ENCODE assay signal across 2 cellular contexts in the genomic region with DNA sequence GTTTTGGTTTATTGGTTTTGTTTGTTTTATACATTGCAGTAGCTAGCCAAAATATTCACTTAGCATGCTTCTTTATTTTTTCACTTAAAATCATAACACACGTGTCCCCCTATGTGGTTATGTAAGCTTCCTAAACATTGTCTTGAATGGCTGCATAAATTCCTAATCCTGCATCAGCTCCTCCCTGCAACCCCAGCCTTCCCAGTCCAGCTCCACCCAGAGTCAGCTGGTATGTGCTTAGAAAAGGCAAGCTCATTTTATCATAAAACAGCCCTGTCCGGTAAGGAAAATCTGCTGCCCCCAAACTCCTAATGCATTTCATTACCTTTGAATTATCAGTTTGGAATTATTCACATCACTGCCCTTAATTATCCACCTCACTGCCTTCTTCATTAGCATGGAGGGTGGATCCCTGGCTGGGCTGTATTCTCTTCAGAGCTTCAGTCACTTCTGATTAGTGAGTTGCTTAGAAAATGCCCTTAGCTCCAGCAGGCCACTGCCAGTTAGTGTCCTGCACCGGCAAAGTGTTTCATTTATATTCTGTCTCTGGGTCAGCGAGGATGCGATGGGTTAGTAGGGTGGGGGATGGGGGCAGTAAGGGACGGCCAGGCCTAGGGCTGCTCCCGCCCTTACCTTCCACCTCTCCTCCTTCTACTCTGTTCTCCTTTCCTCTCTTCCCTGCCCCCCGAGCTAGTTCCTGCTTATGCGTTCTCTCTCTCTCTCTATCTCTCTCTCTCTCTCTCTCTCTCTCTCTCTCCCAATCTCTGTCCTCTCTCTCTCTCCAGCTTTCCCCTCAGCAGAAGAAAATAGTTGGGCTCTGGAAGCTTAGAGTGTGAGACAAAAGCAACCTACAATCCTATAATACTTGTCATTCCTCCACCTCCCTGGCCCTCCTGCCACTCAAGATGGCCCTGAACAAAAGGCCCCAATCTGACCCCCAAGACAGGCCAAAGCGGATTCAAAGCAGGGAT.
TF ChIP-seq lines count a peak whose summit lies in the region.

No MANE protein-coding gene starts in this region.

TF ChIP-seq in IMR-90, 13 proteins besides CTCF, POLR2A, EP300 and RAD21:
- TF ChIP-seq, protein P1, sequence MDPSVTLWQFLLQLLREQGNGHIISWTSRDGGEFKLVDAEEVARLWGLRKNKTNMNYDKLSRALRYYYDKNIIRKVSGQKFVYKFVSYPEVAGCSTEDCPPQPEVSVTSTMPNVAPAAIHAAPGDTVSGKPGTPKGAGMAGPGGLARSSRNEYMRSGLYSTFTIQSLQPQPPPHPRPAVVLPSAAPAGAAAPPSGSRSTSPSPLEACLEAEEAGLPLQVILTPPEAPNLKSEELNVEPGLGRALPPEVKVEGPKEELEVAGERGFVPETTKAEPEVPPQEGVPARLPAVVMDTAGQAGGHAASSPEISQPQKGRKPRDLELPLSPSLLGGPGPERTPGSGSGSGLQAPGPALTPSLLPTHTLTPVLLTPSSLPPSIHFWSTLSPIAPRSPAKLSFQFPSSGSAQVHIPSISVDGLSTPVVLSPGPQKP (IDR thresholded peaks at IDR 0.05; ENCODE audit: borderline replicate concordance, low read depth, low read length), result no peak
- TF ChIP-seq NFE2L2 (IDR thresholded peaks at IDR 0.05; ENCODE audit: low read depth, low read length) (no peak), MXI1 (IDR thresholded peaks at IDR 0.05; ENCODE audit: borderline replicate concordance, low read depth, low read length) (no peak), CHD1 (IDR thresholded peaks at IDR 0.05; ENCODE audit: low read depth, low read length) (no peak), FOS (IDR thresholded peaks at IDR 0.05; ENCODE audit: low read depth, low read length) (no peak), BHLHE40 (IDR thresholded peaks at IDR 0.05; ENCODE audit: low read depth, low read length) (no peak), SMC3 (IDR thresholded peaks at IDR 0.05; ENCODE audit: low read depth, low read length) (no peak), RFX5 (IDR thresholded peaks at IDR 0.05; ENCODE audit: low read depth, low read length) (no peak), MAZ (IDR thresholded peaks at IDR 0.05; ENCODE audit: borderline replicate concordance, low read depth, low read length) (no peak), MAFK (IDR thresholded peaks at IDR 0.05; ENCODE audit: low read depth, low read length) (no peak)
- TF ChIP-seq, protein P2, sequence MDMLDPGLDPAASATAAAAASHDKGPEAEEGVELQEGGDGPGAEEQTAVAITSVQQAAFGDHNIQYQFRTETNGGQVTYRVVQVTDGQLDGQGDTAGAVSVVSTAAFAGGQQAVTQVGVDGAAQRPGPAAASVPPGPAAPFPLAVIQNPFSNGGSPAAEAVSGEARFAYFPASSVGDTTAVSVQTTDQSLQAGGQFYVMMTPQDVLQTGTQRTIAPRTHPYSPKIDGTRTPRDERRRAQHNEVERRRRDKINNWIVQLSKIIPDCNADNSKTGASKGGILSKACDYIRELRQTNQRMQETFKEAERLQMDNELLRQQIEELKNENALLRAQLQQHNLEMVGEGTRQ (IDR thresholded peaks at IDR 0.05; ENCODE audit: low read depth, low read length), result no peak

TF ChIP-seq in HEK293T, 16 proteins besides CTCF, POLR2A, EP300 and RAD21:
- TF ChIP-seq, protein P3, sequence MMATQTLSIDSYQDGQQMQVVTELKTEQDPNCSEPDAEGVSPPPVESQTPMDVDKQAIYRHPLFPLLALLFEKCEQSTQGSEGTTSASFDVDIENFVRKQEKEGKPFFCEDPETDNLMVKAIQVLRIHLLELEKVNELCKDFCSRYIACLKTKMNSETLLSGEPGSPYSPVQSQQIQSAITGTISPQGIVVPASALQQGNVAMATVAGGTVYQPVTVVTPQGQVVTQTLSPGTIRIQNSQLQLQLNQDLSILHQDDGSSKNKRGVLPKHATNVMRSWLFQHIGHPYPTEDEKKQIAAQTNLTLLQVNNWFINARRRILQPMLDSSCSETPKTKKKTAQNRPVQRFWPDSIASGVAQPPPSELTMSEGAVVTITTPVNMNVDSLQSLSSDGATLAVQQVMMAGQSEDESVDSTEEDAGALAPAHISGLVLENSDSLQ (IDR thresholded peaks at IDR 0.05), result no peak
